8 cellular contexts compared by ENCODE assay signal in genomic region chr1:17919525-17920439, GRCh38.
DNase-seq lines count a peak whose midpoint lies in the region; ATAC-seq and TF ChIP-seq lines count a peak whose summit lies in the region.

No MANE protein-coding gene starts in this region.

- peak; percentile 31; the same call in 1 of the 2 replicates for TF ChIP-seq CTCF in GM12875 (IDR thresholded peaks at IDR 0.05; ENCODE audit: borderline replicate concordance, insufficient read depth, low read depth, low read length)

- ATAC-seq in GM21619 (IDR thresholded peaks at IDR 0.05; ENCODE audit: unreplicated experiment): no peak
- no peak for ATAC-seq in GM18909 (IDR thresholded peaks at IDR 0.05; ENCODE audit: poor library complexity, unreplicated experiment)

- intact Hi-C loops in posterior vena cava (cut with DNase I): loop anchor here in 1 of 2 donors (10.0 kb wide), 1 partner anchor 175 kb away; no protein-coding TSS in a partner anchor

- no peak overlapping the region for H3K4me3 ChIP-seq in GM12875 (ENCODE audit: low read depth, low read length)

- DNase-seq in AG08396 (ENCODE audit: low spot score) (peak; percentile 41), SW 1271 (lab: John Stamatoyannopoulos, UW) (peak; percentile 19 to 28), inferior parietal cortex (ENCODE audit: extremely low spot score) (peak; percentile 40), NCI-H226 (no peak), posterior vena cava (ENCODE audit: low spot score) (no peak)

Comparison
In these comparisons a context has a peak if more than half of its experiments do, and no peak if none do; other contexts are left out.
1. DNase-seq: peak in AG08396 (single experiment), SW 1271 (2 of 2) and inferior parietal cortex (single experiment); none in NCI-H226 (single experiment) and posterior vena cava (single experiment).